In genomic region chr3:187025656-187026320, GRCh38 we compare ENCODE assay signal across 8 cellular contexts.
DNase-seq lines count a peak whose midpoint lies in the region; ATAC-seq and TF ChIP-seq lines count a peak whose summit lies in the region.

No MANE protein-coding gene starts in this region.

- H3K27ac ChIP-seq in skin epidermis: peak overlapping the region in 14 of 21 experiments; percentile 8 to 93 (median 62)
- no peak overlapping the region for H3K27ac ChIP-seq in foreskin keratinocyte

- H3K4me1 Mint-ChIP-seq in activated T-cell treated with anti-CD3 and anti-CD28 coated beads, Interleukin-2, amount 50 U/mL, for 24 hours (ENCODE audit: low read depth): peaks cover 61% of the 10 kb centered on the region

- H3K4me3 Mint-ChIP-seq in activated T-cell treated with anti-CD3 and anti-CD28 coated beads, Interleukin-2, amount 50 U/mL, for 24 hours: peak overlapping the region; percentile 82

- H3K27ac Mint-ChIP-seq in activated T-cell treated with anti-CD3 and anti-CD28 coated beads, Interleukin-2, amount 50 U/mL, for 24 hours: peak overlapping the region; percentile 92

- ATAC-seq in GM18867 (IDR thresholded peaks at IDR 0.05; ENCODE audit: unreplicated experiment) (peak; percentile 29), HG03139 (IDR thresholded peaks at IDR 0.05; ENCODE audit: unreplicated experiment) (peak; percentile 23), foreskin keratinocyte (no peak)

- H3K4me1 ChIP-seq in foreskin keratinocyte: no peaks in the 10 kb centered on the region

- H3K4me3 ChIP-seq in skin epidermis: no peak overlapping the region

- DNase-seq in activated T-cell treated with anti-CD3 and anti-CD28 coated beads, Interleukin-2, amount 50 U/mL, for 24 hours: peak; percentile 77
- no peak for DNase-seq in hepatic stellate cell (ENCODE audit: low spot score)
- no peak for DNase-seq in mesenteric fat pad (ENCODE audit: low spot score)
- DNase-seq in foreskin keratinocyte: no peak
- no peak for DNase-seq in dermis blood vessel endothelial cell

- H3K27me3 ChIP-seq in foreskin keratinocyte: no peaks in the 10 kb centered on the region

- TF ChIP-seq CTCF in foreskin keratinocyte (conservative IDR thresholded peaks at IDR 0.05): no peak

- no peaks in the 10 kb centered on the region for H3K27me3 Mint-ChIP-seq in activated T-cell treated with anti-CD3 and anti-CD28 coated beads, Interleukin-2, amount 50 U/mL, for 24 hours

- peaks cover 8% of the 10 kb centered on the region for H3K9me3 Mint-ChIP-seq in activated T-cell treated with anti-CD3 and anti-CD28 coated beads, Interleukin-2, amount 50 U/mL, for 24 hours

- peaks cover 70% of the 10 kb centered on the region for H3K36me3 Mint-ChIP-seq in activated T-cell treated with anti-CD3 and anti-CD28 coated beads, Interleukin-2, amount 50 U/mL, for 24 hours (ENCODE audit: low read depth)
